15 cellular contexts compared by ENCODE assay signal in the genomic region with DNA sequence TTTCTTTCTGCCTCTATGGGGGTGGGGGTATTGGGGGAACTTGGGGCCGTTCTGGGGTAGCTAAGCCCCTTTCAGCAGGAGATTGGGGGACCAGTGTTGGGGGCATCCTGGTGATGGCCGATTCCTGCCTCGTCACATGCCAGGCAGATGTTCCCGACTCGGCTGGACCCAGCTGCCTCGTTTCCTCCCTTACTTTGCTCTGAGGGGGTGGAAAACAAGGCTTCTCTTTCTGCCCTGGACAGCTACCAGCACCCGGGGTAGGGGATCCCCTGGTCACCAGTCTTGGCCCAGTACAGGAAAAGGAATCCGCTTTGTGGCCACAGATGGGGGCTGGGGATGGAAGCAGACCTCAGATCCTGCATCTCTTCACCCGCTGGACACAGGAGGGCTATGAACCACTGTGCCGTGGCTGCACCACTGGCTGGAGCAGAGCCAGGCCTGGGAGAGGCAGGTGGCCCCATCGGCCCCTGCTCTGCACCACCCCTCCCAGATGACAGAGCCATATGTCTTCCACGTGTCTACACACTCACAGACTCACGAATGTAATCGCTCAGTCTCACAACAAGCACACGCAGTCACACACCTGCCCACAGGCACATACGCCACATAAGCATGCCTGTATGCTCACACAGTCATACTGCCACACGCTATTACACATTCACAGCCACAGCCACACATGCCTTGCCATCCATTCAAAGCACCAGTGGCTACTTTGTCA. TPM values are rescaled to one million over a fixed set of nuclear protein-coding genes. Genes with fewer than 3 reads are reported as not detected.
DNase-seq lines count a peak whose midpoint lies in the region; ATAC-seq and TF ChIP-seq lines count a peak whose summit lies in the region.
"Had no signal": no experiment of that assay in that cellular context is flagged by ENCODE, and none has a peak within 500 bp of the region (broad histone marks: within the 10 kb centered on the region; RNA-seq: fewer than 3 reads in every experiment).

No MANE protein-coding gene starts in this region.

- H4K20me1 ChIP-seq in HCT116 (ENCODE audit: insufficient read depth) (no peaks in the 10 kb centered on the region), smooth muscle cell (ENCODE audit: low read depth) (peaks cover 35% of the 10 kb centered on the region)

- H3K27ac ChIP-seq in HCT116 (ENCODE audit: low read depth, low read length) (peak overlapping the region; percentile 52), smooth muscle cell (ENCODE audit: low read depth) (peak overlapping the region; percentile 94)

- peaks cover 0 to 2% of the 10 kb centered on the region in 2 experiments; a peak in 1 of 4 replicates for H3K36me3 ChIP-seq in HCT116 (ENCODE audit: control insufficient read depth in 1 of 2, insufficient read depth in 2 of 2, low read length in 2 of 2)
- H3K36me3 ChIP-seq in smooth muscle cell (ENCODE audit: low read depth) = no peaks in the 10 kb centered on the region

- H3K4me3 Mint-ChIP-seq in T-helper 17 cell = no peak overlapping the region
- peak overlapping the region; percentile 45 for H3K4me3 Mint-ChIP-seq in glutamatergic neuron (ENCODE audit: unreplicated experiment)
- no peak overlapping the region for H3K4me3 Mint-ChIP-seq in CD14-positive monocyte
- H3K4me3 Mint-ChIP-seq: activated T-helper 1 cell treated with anti-CD3 and anti-CD28 coated beads, Interleukin-12 subunit alpha, Interleukin-12 subunit beta, Interleukin-2, Interleukin-4 antibody, amounts not matched to agents 30 ng/mL and 10 ng/mL and 1 ng/mL, durations not matched to agents 14 hours and 24 hours and 36 hours; naive B cell had no signal

- no peak overlapping the region for H3K4me3 ChIP-seq in HCT116 (replicated peaks in 1 of 2; ENCODE audit: low read depth in 1 of 2, low read length in 2 of 2)
- H3K4me3 ChIP-seq in smooth muscle cell = no peak overlapping the region
- H3K4me3 ChIP-seq: SJSA1 had no signal

- peaks cover 8% of the 10 kb centered on the region for H3F3A ChIP-seq in smooth muscle cell (ENCODE audit: low read depth)

- POLR2A ChIA-PET in HCT116 (lab: Charles Lee) = interaction anchor here (1.6 to 1.9 kb wide), 2 partner anchors 13 to 292 kb away, joined by 5 to 8 read pairs; a partner anchor contains a TSS

- peak overlapping the region; percentile 63 for H3K4me2 ChIP-seq in HCT116 (ENCODE audit: low read length)
- H3K4me2 ChIP-seq in smooth muscle cell = no peak overlapping the region

- H3K9me3 ChIP-seq in HCT116 (ENCODE audit: control insufficient read depth in 1 of 2, insufficient read depth in 1 of 2, low read depth in 1 of 2, low read length in 2 of 2) (no peaks in the 10 kb centered on the region), T-helper 17 cell (ENCODE audit: control insufficient read depth, low read length, poor library complexity, severe bottlenecking) (no peaks in the 10 kb centered on the region), smooth muscle cell (replicated peaks; ENCODE audit: low read depth) (no peaks in the 10 kb centered on the region)
- H3K9me3 ChIP-seq: SJSA1 had no signal

- ATAC-seq in HCT116 = no peak
- ATAC-seq in T-helper 17 cell = no peak
- no peak for ATAC-seq in HG02852 (IDR thresholded peaks at IDR 0.05; ENCODE audit: unreplicated experiment)

- no TSS peak for BruUV-seq in HCT116 (replicated peaks; lab: Mats Ljungman, UMichigan)

- no peaks in the 10 kb centered on the region for H3K27me3 Mint-ChIP-seq in T-helper 17 cell
- peaks cover 3% of the 10 kb centered on the region for H3K27me3 Mint-ChIP-seq in glutamatergic neuron (ENCODE audit: unreplicated experiment)
- H3K27me3 Mint-ChIP-seq in CD14-positive monocyte (ENCODE audit: low read depth in 3 of 3) = peaks cover 1 to 4% (median 2%) of the 10 kb centered on the region in 3 donors

- TF ChIP-seq CTCF in HCT116 (IDR thresholded peaks at IDR 0.05 in 2 of 3, conservative IDR thresholded peaks at IDR 0.05 in 1 of 3; ENCODE audit: borderline replicate concordance in 1 of 3, insufficient read depth in 1 of 3, low read depth in 2 of 3, low read length in 2 of 3) (no peak), glutamatergic neuron (IDR thresholded peaks at IDR 0.05; ENCODE audit: partially characterized antibody, unreplicated experiment) (no peak), smooth muscle cell (IDR thresholded peaks at IDR 0.05; ENCODE audit: borderline replicate concordance, insufficient read depth, poor library complexity, severe bottlenecking) (no peak), CD14-positive monocyte (IDR thresholded peaks at IDR 0.05) (no peak)

- no peak for TF ChIP-seq RAD21 in HCT116 (IDR thresholded peaks at IDR 0.05; ENCODE audit: low read depth)

- H3K4me1 ChIP-seq in HCT116 (ENCODE audit: control insufficient read depth in 1 of 2, insufficient read depth in 2 of 2, low read length in 2 of 2) (peaks cover 19 to 43% of the 10 kb centered on the region in 2 experiments), smooth muscle cell (ENCODE audit: low read depth) (peaks cover 5% of the 10 kb centered on the region)

- H3K9me3 Mint-ChIP-seq in glutamatergic neuron (ENCODE audit: unreplicated experiment) = peaks cover 15% of the 10 kb centered on the region
- H3K9me3 Mint-ChIP-seq in CD14-positive monocyte = no peaks in the 10 kb centered on the region
- H3K9me3 Mint-ChIP-seq: activated T-helper 1 cell treated with anti-CD3 and anti-CD28 coated beads, Interleukin-12 subunit alpha, Interleukin-12 subunit beta, Interleukin-2, Interleukin-4 antibody, amounts not matched to agents 30 ng/mL and 10 ng/mL and 1 ng/mL, durations not matched to agents 14 hours and 24 hours and 36 hours; naive B cell had no signal

- H3K27ac Mint-ChIP-seq in T-helper 17 cell (peak overlapping the region; percentile 45), glutamatergic neuron (ENCODE audit: unreplicated experiment) (peak overlapping the region; percentile 76), CD14-positive monocyte (peak overlapping the region in 1 of 7 donors; percentile 26)
- H3K27ac Mint-ChIP-seq: activated T-helper 1 cell treated with anti-CD3 and anti-CD28 coated beads, Interleukin-12 subunit alpha, Interleukin-12 subunit beta, Interleukin-2, Interleukin-4 antibody, amounts not matched to agents 30 ng/mL and 10 ng/mL and 1 ng/mL, durations not matched to agents 14 hours and 24 hours and 36 hours; naive B cell had no signal

- RAD21 ChIA-PET in HCT116 (lab: Charles Lee; ENCODE audit: low non-redundant PET in 1 of 2, low total read pairs in 2 of 2, uncharacterized antibody in 2 of 2, unreplicated experiment in 2 of 2) = no interaction called here

- CTCF ChIA-PET in HCT116 (lab: Charles Lee) = interaction anchor here (1.5 kb wide), 1 partner anchor 12 kb away, joined by 7 read pairs; a partner anchor contains a TSS

- DNase-seq in HCT116 (ENCODE audit: low read depth, low spot score) (no peak), T-helper 17 cell (no peak), glutamatergic neuron (no peak), smooth muscle cell (lab: John Stamatoyannopoulos, UW; ENCODE audit: unreplicated experiment) (no peak), NCI-H510A treated with DMSO at 0.1 percent for 48 hours (lab: John Stamatoyannopoulos, UW) (no peak), OCI-M2 (lab: John Stamatoyannopoulos, UW; ENCODE audit: unreplicated experiment) (no peak), CD14-positive monocyte (ENCODE audit: low spot score) (no peak)
- DNase-seq: activated CD4-positive, CD25-positive, alpha-beta regulatory T cell; DMS153; naive B cell; NCI-H2081 treated with DMSO at 0.1 percent for 48 hours; stimulated activated naive CD4-positive, alpha-beta T cell treated with Interleukin-2 at 50 U/mL for 16 hours had no signal

- peaks cover 2% of the 10 kb centered on the region for H3K36me3 Mint-ChIP-seq in T-helper 17 cell (ENCODE audit: low read depth)
- H3K36me3 Mint-ChIP-seq in glutamatergic neuron (ENCODE audit: unreplicated experiment) = peaks cover 14% of the 10 kb centered on the region
- H3K36me3 Mint-ChIP-seq in CD14-positive monocyte = peaks cover 27 to 28% of the 10 kb centered on the region in 2 donors
- H3K36me3 Mint-ChIP-seq: naive B cell had no signal

- H3K79me2 ChIP-seq in HCT116 (ENCODE audit: insufficient read depth, low read length) = peaks cover 3% of the 10 kb centered on the region; the same call in 1 of the 2 replicates
- peaks cover 12% of the 10 kb centered on the region for H3K79me2 ChIP-seq in smooth muscle cell (ENCODE audit: low read depth)

- H3K9ac ChIP-seq in HCT116 (ENCODE audit: low read length) (peak overlapping the region; percentile 68), smooth muscle cell (ENCODE audit: low read depth) (no peak overlapping the region)

- H3K27me3 ChIP-seq in HCT116 (ENCODE audit: insufficient read depth, low read length) = no peaks in the 10 kb centered on the region
- H3K27me3 ChIP-seq in smooth muscle cell (ENCODE audit: low read depth) = no peaks in the 10 kb centered on the region
- H3K27me3 ChIP-seq: SJSA1 had no signal

- intact Hi-C loops in HCT116 (cut with micrococcal nuclease) = no loop called here
- intact Hi-C loops in CD14-positive monocyte (cut with micrococcal nuclease) = no loop called here

- WGBS in smooth muscle cell (ENCODE audit: low lambda C conversion rate) = 96% methylated on average over 14 of the region's 17 CpGs

- H3K4me1 Mint-ChIP-seq in T-helper 17 cell (peaks cover 5% of the 10 kb centered on the region), glutamatergic neuron (ENCODE audit: low read depth, unreplicated experiment) (peaks cover 51% of the 10 kb centered on the region), CD14-positive monocyte (no peaks in the 10 kb centered on the region)
- H3K4me1 Mint-ChIP-seq: naive B cell had no signal

- TF ChIP-seq POLR2A in HCT116 (IDR thresholded peaks at IDR 0.05; ENCODE audit: borderline replicate concordance, extremely low read depth, insufficient read depth, insufficient read length) = no peak

- H2AFZ ChIP-seq in HCT116 (ENCODE audit: low read depth, low read length, poor library complexity, severe bottlenecking) (no peak overlapping the region), smooth muscle cell (ENCODE audit: low read depth) (no peak overlapping the region)

- H3K9me2 ChIP-seq in HCT116 (ENCODE audit: insufficient read depth) = no peaks in the 10 kb centered on the region

RNA-seq across cellular contexts. Expression of a gene that starts 12.4 kb away (rescaled TPM):
- total RNA-seq in HCT116 (2021; ENCODE audit: unreplicated experiment) = 8.3 TPM
- polyA plus RNA-seq in HCT116 (2012) = 16.0 and 17.6 TPM in 2 replicates
- 1 to 10 TPM; 1.7 to 1.8 TPM for total RNA-seq in T-helper 17 cell
- total RNA-seq in glutamatergic neuron (ENCODE audit: unreplicated experiment) = 21.2 TPM
- total RNA-seq in smooth muscle cell = 9.7 and 13.6 TPM in 2 replicates
- polyA plus RNA-seq in smooth muscle cell = 14.2 and 19.2 TPM in 2 replicates
- 1 to 10 TPM; 2.4 TPM for polyA plus RNA-seq in CD14-positive monocyte

RNA-seq across cellular contexts. Expression of a gene that starts 20.1 kb away (rescaled TPM):
- total RNA-seq in HCT116 (2021; ENCODE audit: unreplicated experiment) (79.9 TPM), T-helper 17 cell (10 to 100 TPM; 30.1 to 35.5 TPM), glutamatergic neuron (ENCODE audit: unreplicated experiment) (33.6 TPM), smooth muscle cell (54.1 and 55.6 TPM in 2 replicates)
- polyA plus RNA-seq in HCT116 (2012) = 68.6 and 78.4 TPM in 2 replicates
- polyA plus RNA-seq in smooth muscle cell (56.7 and 57.5 TPM in 2 replicates), CD14-positive monocyte (100 to 1,000 TPM in 1 of 2 donors, 10 to 100 TPM in 1; 99.3 to 119 TPM)

RNA-seq across cellular contexts. Expression of a gene that starts 34.6 kb away (rescaled TPM):
- total RNA-seq in HCT116 (2021; ENCODE audit: unreplicated experiment) (29.8 TPM), T-helper 17 cell (10 to 100 TPM; 14.5 to 15.0 TPM), glutamatergic neuron (ENCODE audit: unreplicated experiment) (15.5 TPM), smooth muscle cell (15.2 and 20.7 TPM in 2 replicates)
- 20.1 and 28.7 TPM in 2 replicates for polyA plus RNA-seq in HCT116 (2012)
- polyA plus RNA-seq in smooth muscle cell (24.0 and 26.7 TPM in 2 replicates), CD14-positive monocyte (10 to 100 TPM; 29.3 to 31.8 TPM)

RNA-seq across cellular contexts. Expression of a gene that starts 52.6 kb away (rescaled TPM):
- total RNA-seq in HCT116 (2021; ENCODE audit: unreplicated experiment) (18.1 TPM), T-helper 17 cell (under 1 TPM in 1 of 2 donors, not detected in 1; 0.08 TPM), glutamatergic neuron (ENCODE audit: unreplicated experiment) (1.1 TPM), smooth muscle cell (31.1 and 35.3 TPM in 2 replicates)
- polyA plus RNA-seq in HCT116 (2012) = 17.8 and 20.2 TPM in 2 replicates
- polyA plus RNA-seq in smooth muscle cell (46.6 and 54.9 TPM in 2 replicates), CD14-positive monocyte (not detected)
- total RNA-seq: activated T-helper 1 cell treated with anti-CD3 and anti-CD28 coated beads, Interleukin-12 subunit alpha, Interleukin-12 subunit beta, Interleukin-2, Interleukin-4 antibody, amounts not matched to agents 30 ng/mL and 10 ng/mL and 1 ng/mL, durations not matched to agents 14 hours and 24 hours and 36 hours had no signal
